In genomic region chr2:147355706-147356105, GRCh38 we compare ENCODE assay signal across 20 cellular contexts.
"Had no signal": no experiment of that assay in that cellular context is flagged by ENCODE, and none has a peak within 500 bp of the region (broad histone marks: within the 10 kb centered on the region; RNA-seq: fewer than 3 reads in every experiment).

No MANE protein-coding gene starts in this region.

- H3K4me1 Mint-ChIP-seq: central memory CD8-positive, alpha-beta T cell; naive thymus-derived CD4-positive, alpha-beta T cell had no signal

- H3K4me3 Mint-ChIP-seq: activated CD4-positive, alpha-beta memory T cell treated with anti-CD3 and anti-CD28 coated beads, Interleukin-2, amount 10 ng/mL, durations not matched to agents 7 days and 5 days; activated T-cell treated with anti-CD3 and anti-CD28 coated beads, Interleukin-2, amount 50 U/mL, for 24 hours; brain; central memory CD8-positive, alpha-beta T cell; naive thymus-derived CD4-positive, alpha-beta T cell; stimulated activated naive CD8-positive, alpha-beta T cell treated with anti-CD3 and anti-CD28 coated beads, Interleukin-15, Interleukin-2, amounts not matched to agents 100 ng/mL and 50 ng/mL, for 24 hours; type B pancreatic cell had no signal

- H3K27me3 ChIP-seq: right lobe of liver, suprapubic skin had no signal

- ATAC-seq: activated naive CD4-positive, alpha-beta T cell treated with anti-CD3 and anti-CD28 coated beads, Interleukin-2, amount 50 U/mL, for 72 hours; left lobe of liver; mucosa of descending colon; psoas muscle had no signal

- H3K9me3 ChIP-seq: mucosa of descending colon, psoas muscle, right lobe of liver, suprapubic skin had no signal

- H3K4me3 ChIP-seq: mucosa of descending colon, psoas muscle, right lobe of liver, smooth muscle cell, suprapubic skin had no signal

- H3K36me3 Mint-ChIP-seq: activated naive CD4-positive, alpha-beta T cell treated with anti-CD3 and anti-CD28 coated beads, Interleukin-2, amount 50 U/mL, for 72 hours; brain; naive thymus-derived CD4-positive, alpha-beta T cell; type B pancreatic cell had no signal

- H3K27ac ChIP-seq: psoas muscle, right lobe of liver, suprapubic skin had no signal

- H3K36me3 ChIP-seq: right lobe of liver, suprapubic skin had no signal

- H3K27ac Mint-ChIP-seq: activated CD4-positive, alpha-beta memory T cell treated with anti-CD3 and anti-CD28 coated beads, Interleukin-2, amount 10 ng/mL, durations not matched to agents 7 days and 5 days; activated naive CD4-positive, alpha-beta T cell treated with anti-CD3 and anti-CD28 coated beads, Interleukin-2, amount 50 U/mL, for 72 hours; activated T-cell treated with anti-CD3 and anti-CD28 coated beads, Interleukin-2, amount 50 U/mL, for 24 hours; naive thymus-derived CD4-positive, alpha-beta T cell; stimulated activated naive CD8-positive, alpha-beta T cell treated with anti-CD3 and anti-CD28 coated beads, Interleukin-15, Interleukin-2, amounts not matched to agents 100 ng/mL and 50 ng/mL, for 24 hours; type B pancreatic cell had no signal

- H3K4me1 ChIP-seq: suprapubic skin had no signal

- H3K27me3 Mint-ChIP-seq: brain; central memory CD8-positive, alpha-beta T cell; stimulated activated naive CD8-positive, alpha-beta T cell treated with anti-CD3 and anti-CD28 coated beads, Interleukin-15, Interleukin-2, amounts not matched to agents 100 ng/mL and 50 ng/mL, for 24 hours; type B pancreatic cell had no signal

- DNase-seq: activated CD4-positive, alpha-beta T cell treated with anti-CD3 and anti-CD28 coated beads for 4 hours; activated effector memory CD4-positive, alpha-beta T cell treated with Interleukin-2 at 50 U/mL for 16 hours; activated T-cell treated with anti-CD3 and anti-CD28 coated beads, Interleukin-2, amount 50 U/mL, for 24 hours; cortex of kidney; effector CD4-positive, alpha-beta T cell; foreskin fibroblast; mucosa of descending colon; naive thymus-derived CD4-positive, alpha-beta T cell; occipital lobe; psoas muscle; right lobe of liver had no signal

- H3K9me3 Mint-ChIP-seq: activated T-cell treated with anti-CD3 and anti-CD28 coated beads, Interleukin-2, amount 50 U/mL, for 24 hours; central memory CD8-positive, alpha-beta T cell; stimulated activated naive CD8-positive, alpha-beta T cell treated with anti-CD3 and anti-CD28 coated beads, Interleukin-15, Interleukin-2, amounts not matched to agents 100 ng/mL and 50 ng/mL, for 24 hours; type B pancreatic cell had no signal
